ENCODE assay signal across 1 cellular context in the genomic region with DNA sequence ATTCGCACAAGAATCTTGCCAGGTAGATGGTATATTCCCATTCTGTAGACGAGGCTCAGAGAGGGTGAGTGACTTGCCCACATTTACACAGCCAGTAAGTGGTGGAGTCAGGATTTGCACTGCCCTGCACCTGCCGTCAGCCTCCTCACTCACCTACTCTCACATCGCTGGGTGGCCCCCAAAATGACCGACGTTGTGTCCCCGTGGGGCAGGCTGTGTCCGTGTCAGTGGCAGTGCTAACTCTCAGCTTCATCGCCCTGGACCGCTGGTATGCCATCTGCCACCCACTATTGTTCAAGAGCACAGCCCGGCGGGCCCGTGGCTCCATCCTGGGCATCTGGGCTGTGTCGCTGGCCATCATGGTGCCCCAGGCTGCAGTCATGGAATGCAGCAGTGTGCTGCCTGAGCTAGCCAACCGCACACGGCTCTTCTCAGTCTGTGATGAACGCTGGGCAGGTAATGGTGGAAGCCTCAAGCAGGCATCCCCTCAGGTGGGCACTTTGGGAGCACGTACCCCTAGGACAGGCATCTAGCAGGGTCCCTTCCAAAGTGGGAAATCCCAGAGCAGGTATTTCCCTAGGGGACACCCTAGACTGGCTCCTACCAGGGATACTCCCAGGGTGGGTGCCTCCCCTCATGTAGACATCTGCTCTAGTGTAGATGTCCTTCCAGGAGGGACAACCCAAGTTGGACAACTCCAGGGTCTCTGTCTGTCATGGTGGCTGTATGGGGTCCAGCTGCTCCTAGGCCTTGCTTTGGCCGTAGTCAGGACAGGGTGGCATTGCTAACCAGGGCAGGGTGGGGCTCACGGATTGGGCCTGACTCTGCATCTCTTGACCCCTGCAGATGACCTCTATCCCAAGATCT.
TF ChIP-seq lines count a peak whose summit lies in the region.

No MANE protein-coding gene starts in this region.

TF ChIP-seq in HepG2, 621 proteins besides CTCF, POLR2A, EP300 and RAD21:
- TF ChIP-seq IKZF5 (CRISPR knock-in tag; IDR thresholded peaks at IDR 0.05) (no peak), ZNF768 (CRISPR knock-in tag; IDR thresholded peaks at IDR 0.05) (peak; percentile 73)
